Comparison of ENCODE assay signal across 8 cellular contexts in the genomic region with DNA sequence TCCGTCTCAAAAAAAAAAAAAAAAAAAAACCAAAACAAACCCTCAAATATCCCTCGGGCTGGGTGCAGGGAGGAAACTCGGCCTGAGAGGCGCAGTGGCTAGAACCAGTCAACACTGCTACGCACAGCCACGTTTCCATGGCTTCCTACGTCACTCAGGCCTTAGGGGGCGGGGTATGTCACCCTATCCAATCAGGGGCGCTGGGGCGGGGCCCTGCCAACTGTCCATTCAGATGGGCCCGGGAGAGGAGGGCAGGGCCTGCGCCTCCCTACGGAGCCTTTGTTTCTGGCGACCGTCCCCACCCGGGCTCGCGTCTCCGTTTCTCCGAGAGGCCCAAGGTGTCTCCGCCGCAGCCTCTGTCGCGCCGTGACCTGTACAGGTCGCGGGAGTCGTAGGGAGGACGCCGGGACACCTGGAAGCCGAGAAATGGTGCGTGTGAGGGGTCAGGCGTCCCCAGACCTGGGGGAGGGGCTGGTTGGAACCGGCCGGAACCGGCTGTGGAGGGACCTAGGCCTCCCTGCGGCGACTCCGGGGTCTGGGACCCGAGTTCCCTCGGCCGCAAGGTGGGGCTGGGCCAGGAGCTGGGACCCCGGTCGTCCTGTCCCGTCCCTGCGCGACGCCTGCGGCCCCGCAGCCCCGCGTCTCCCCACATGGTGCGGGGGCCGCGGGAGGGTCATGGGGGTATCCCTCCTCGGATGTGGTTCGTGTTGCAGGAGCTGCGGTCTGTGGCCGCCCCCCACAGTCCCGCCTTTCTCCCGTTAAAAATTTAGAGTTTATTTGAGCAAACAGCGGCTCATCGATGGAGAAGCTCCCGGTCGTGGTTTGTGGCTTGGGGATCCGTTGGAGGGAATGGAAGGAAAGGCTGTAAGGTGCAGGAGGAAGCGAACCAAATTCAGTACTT. TPM values are rescaled to one million over a fixed set of nuclear protein-coding genes. Genes with fewer than 3 reads are reported as not detected.
DNase-seq lines count a peak whose midpoint lies in the region; ATAC-seq lines count a peak whose summit lies in the region.

A gene (plus strand): TSS at position 282 of the 901 bp plus-strand sequence. CDS start 145 bp downstream, at position 427.

- peaks cover 19 to 24% (median 21%) of the 10 kb centered on the region in 3 donors for H3K4me1 Mint-ChIP-seq in IgD-negative memory B cell
- H3K4me1 Mint-ChIP-seq in activated T-cell treated with anti-CD3 and anti-CD28 coated beads, Interleukin-2, amount 50 U/mL, for 24 hours (ENCODE audit: low read depth) = peaks cover 33% of the 10 kb centered on the region

- H3K9me3 ChIP-seq in esophagus (ENCODE audit: control insufficient read depth in 2 of 2, insufficient read depth in 1 of 2, low read depth in 1 of 2, low read length in 1 of 2) = no peaks in the 10 kb centered on the region
- H3K9me3 ChIP-seq in mucosa of stomach (ENCODE audit: control insufficient read depth, low read length) = no peaks in the 10 kb centered on the region

- H3K4me1 ChIP-seq in esophagus (ENCODE audit: control insufficient read depth in 2 of 2, insufficient read depth in 2 of 2, low read length in 1 of 2) = peaks cover 0 to 2% of the 10 kb centered on the region in 2 donors
- H3K4me1 ChIP-seq in mucosa of stomach (ENCODE audit: control insufficient read depth, insufficient read depth, low read length) = peaks cover 3% of the 10 kb centered on the region

- peaks cover 4% of the 10 kb centered on the region for H3K36me3 Mint-ChIP-seq in IgD-negative memory B cell
- H3K36me3 Mint-ChIP-seq in activated T-cell treated with anti-CD3 and anti-CD28 coated beads, Interleukin-2, amount 50 U/mL, for 24 hours (ENCODE audit: low read depth) = peaks cover 20% of the 10 kb centered on the region

- H3K27ac ChIP-seq in esophagus (ENCODE audit: low read depth in 2 of 2, low read length in 1 of 2) = peak within 1 kb of the TSS; percentile 72 to 95

- H3K27me3 ChIP-seq in esophagus (ENCODE audit: control insufficient read depth in 1 of 2, insufficient read depth in 2 of 2, low read length in 2 of 2) (no peaks in the 10 kb centered on the region), mucosa of stomach (ENCODE audit: control insufficient read depth, insufficient read depth, low read length) (no peaks in the 10 kb centered on the region)

- H3K4me3 ChIP-seq in esophagus (ENCODE audit: low read depth in 1 of 2, low read length in 2 of 2) (peak within 1 kb of the TSS; percentile 75 to 86), mucosa of stomach (ENCODE audit: low read length) (peak within 1 kb of the TSS; percentile 54)

- 0% methylated on average over 60 to 67 of the region's 67 CpGs for WGBS in esophagus, 2 donors

- H3K27ac Mint-ChIP-seq in IgD-negative memory B cell = peak within 1 kb of the TSS; percentile 80 to 98 (median 92)
- peak within 1 kb of the TSS; percentile 90 for H3K27ac Mint-ChIP-seq in activated T-cell treated with anti-CD3 and anti-CD28 coated beads, Interleukin-2, amount 50 U/mL, for 24 hours

- DNase-seq in DMS153 treated with DMSO at 0.1 percent for 48 hours (lab: John Stamatoyannopoulos, UW; ENCODE audit: unreplicated experiment) (peak; percentile 84), OCI-M2 (lab: John Stamatoyannopoulos, UW; ENCODE audit: unreplicated experiment) (peak; percentile 100)
- peak; percentile 97 for DNase-seq in activated T-cell treated with anti-CD3 and anti-CD28 coated beads, Interleukin-2, amount 50 U/mL, for 24 hours
- DNase-seq in stimulated activated CD8-positive, alpha-beta memory T cell treated with anti-CD3 and anti-CD28 coated beads, Interleukin-7, amount 100 ng/mL, for 1 hour (ENCODE audit: low read depth in 2 of 2) = peak; percentile 93 to 95

- H3K36me3 ChIP-seq in esophagus (ENCODE audit: control insufficient read depth in 2 of 2, insufficient read depth in 2 of 2, low read length in 1 of 2) (peaks cover 0 to 2% of the 10 kb centered on the region in 2 donors), mucosa of stomach (ENCODE audit: control insufficient read depth, insufficient read depth, low read length) (no peaks in the 10 kb centered on the region)

- H3K27me3 Mint-ChIP-seq in IgD-negative memory B cell = no peaks in the 10 kb centered on the region
- no peaks in the 10 kb centered on the region for H3K27me3 Mint-ChIP-seq in activated T-cell treated with anti-CD3 and anti-CD28 coated beads, Interleukin-2, amount 50 U/mL, for 24 hours

- peak within 1 kb of the TSS; percentile 85 to 97 (median 90) for H3K4me3 Mint-ChIP-seq in IgD-negative memory B cell
- peak within 1 kb of the TSS; percentile 90 for H3K4me3 Mint-ChIP-seq in activated T-cell treated with anti-CD3 and anti-CD28 coated beads, Interleukin-2, amount 50 U/mL, for 24 hours

- H3K9me3 Mint-ChIP-seq in IgD-negative memory B cell = peaks cover 0 to under 1% (median 0%) of the 10 kb centered on the region in 3 donors
- H3K9me3 Mint-ChIP-seq in activated T-cell treated with anti-CD3 and anti-CD28 coated beads, Interleukin-2, amount 50 U/mL, for 24 hours = no peaks in the 10 kb centered on the region

- peak; percentile 99 for ATAC-seq in GM21529 (IDR thresholded peaks at IDR 0.05; ENCODE audit: unreplicated experiment)

- peak within 1 kb of the TSS; percentile 94 for H3K9ac ChIP-seq in mucosa of stomach (ENCODE audit: low read length)

RNA-seq across cellular contexts. Expression of the gene that starts here (rescaled TPM):
- polyA plus RNA-seq in IgD-negative memory B cell (7.7 TPM), esophagus (1 to 10 TPM; 2.5 to 3.0 TPM)

Comparison
In these comparisons a context has a peak if more than half of its experiments do, and no peak if none do; other contexts are left out.
1. Peak in every context shown above with its lines: DNase-seq, ATAC-seq, H3K4me3 ChIP-seq and H3K27ac ChIP-seq.